Comparison of ENCODE assay signal across 11 cellular contexts in the genomic region with DNA sequence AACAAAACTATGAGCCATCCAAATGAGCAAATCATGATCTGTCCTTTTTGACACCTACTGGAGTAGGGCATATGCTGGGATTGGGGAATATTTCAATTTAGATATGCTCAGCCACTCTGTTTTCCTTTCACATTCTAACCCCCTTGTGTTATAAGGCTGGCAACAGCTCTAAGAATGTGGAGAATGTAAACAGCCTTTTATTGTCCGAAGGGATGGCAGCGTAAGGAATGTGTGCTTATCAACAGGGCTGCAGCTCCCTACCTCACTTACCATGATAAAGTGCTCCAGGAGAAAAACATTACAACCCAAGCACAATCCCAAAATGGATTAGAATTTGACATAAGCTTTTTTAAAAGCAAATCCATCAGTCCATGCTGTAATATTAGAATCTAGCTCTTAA. TPM values are rescaled to one million over a fixed set of nuclear protein-coding genes. Genes with fewer than 3 reads are reported as not detected.
DNase-seq lines count a peak whose midpoint lies in the region; ATAC-seq, FAIRE-seq and TF ChIP-seq lines count a peak whose summit lies in the region.
"Had no signal": no experiment of that assay in that cellular context is flagged by ENCODE, and none has a peak within 500 bp of the region (broad histone marks: within the 10 kb centered on the region; RNA-seq: fewer than 3 reads in every experiment).

No MANE protein-coding gene starts in this region.

- intact Hi-C loops in left cardiac atrium (cut with DNase I), result no loop called here

- no peak overlapping the region for H3K9ac ChIP-seq in iPS-18a (ENCODE audit: low read length)

- H3K36me3 ChIP-seq in right atrium auricular region (no peaks in the 10 kb centered on the region), iPS-18a (ENCODE audit: control insufficient read depth, low read depth, low read length) (no peaks in the 10 kb centered on the region)

- peak; percentile 77 for FAIRE-seq in urothelium cell line (lab: Jason Lieb, UNC)

- no peak for TF ChIP-seq CTCF in right atrium auricular region (IDR thresholded peaks at IDR 0.05)

- peaks cover 0 to 19% of the 10 kb centered on the region in 2 donors for H3K4me1 ChIP-seq in right atrium auricular region
- H3K4me1 ChIP-seq in iPS-18a (ENCODE audit: control insufficient read depth, low read depth, low read length), result peaks cover 37% of the 10 kb centered on the region

- no peak overlapping the region for H3K4me3 ChIP-seq in right atrium auricular region
- peak overlapping the region; percentile 84 for H3K4me3 ChIP-seq in iPS-18a (ENCODE audit: low read length)

- no peak for DNase-seq in left cardiac atrium
- no peak for DNase-seq in right atrium auricular region (ENCODE audit: low spot score)
- DNase-seq in SW480 (ENCODE audit: low spot score), result peak; percentile 9
- peak; percentile 61 for DNase-seq in urothelium cell line (ENCODE audit: low spot score)
- no peak for DNase-seq in anterior cingulate cortex (lab: John Stamatoyannopoulos, UW)
- DNase-seq: activated CD4-positive, alpha-beta T cell treated with anti-CD3 and anti-CD28 coated beads for 1 hour; stimulated activated CD4-positive, alpha-beta T cell treated with anti-CD3 and anti-CD28 coated beads, Interleukin-12 subunit alpha, Interleukin-12 subunit beta, amount 100 ng/mL, for 4 hours had no signal

- H3K27me3 ChIP-seq in right atrium auricular region (peaks cover 0 to 12% of the 10 kb centered on the region in 2 donors), iPS-18a (ENCODE audit: control insufficient read depth, insufficient read depth, low read length) (peaks cover 47% of the 10 kb centered on the region)

- H3K27ac ChIP-seq in right atrium auricular region (no peak overlapping the region), iPS-18a (ENCODE audit: low read length) (no peak overlapping the region)

- H3K9me3 ChIP-seq in right atrium auricular region, result no peaks in the 10 kb centered on the region
- no peaks in the 10 kb centered on the region for H3K9me3 ChIP-seq in iPS-18a (ENCODE audit: control insufficient read depth, low read depth, low read length)

- ATAC-seq in left cardiac atrium (peak; percentile 21 to 41), GM21528 (IDR thresholded peaks at IDR 0.05; ENCODE audit: low FRiP score, unreplicated experiment) (no peak), GM21367 (IDR thresholded peaks at IDR 0.05; ENCODE audit: unreplicated experiment) (no peak)

RNA-seq across cellular contexts. Expression of a gene that starts 2.2 kb away (rescaled TPM):
- total RNA-seq in left cardiac atrium (not detected), right atrium auricular region (1 to 10 TPM in 1 of 2 donors, under 1 TPM in 1; 0.48 to 1.3 TPM)
- total RNA-seq: activated T-helper 2 cell treated with anti-CD3 and anti-CD28 coated beads, Interferon-gamma antibody, Interleukin-2, Interleukin-4, amounts not matched to agents 10 μg/mL and 5 μg/mL and 100 μg/mL, durations not matched to agents 14 hours and 24 hours and 36 hours had no signal

Comparison
In these comparisons a context has a peak if more than half of its experiments do, and no peak if none do; other contexts are left out.
1. ATAC-seq: peak in left cardiac atrium (2 of 2); none in GM21528 (single experiment) and GM21367 (single experiment).
2. DNase-seq: peak in SW480 (single experiment) and urothelium cell line (single experiment); none in left cardiac atrium (single experiment), right atrium auricular region (single experiment) and anterior cingulate cortex (0 of 58).